9 cellular contexts compared by ENCODE assay signal in genomic region chr2:55418072-55418471, GRCh38. TPM values are rescaled to one million over a fixed set of nuclear protein-coding genes. Genes with fewer than 3 reads are reported as not detected.
DNase-seq lines count a peak whose midpoint lies in the region; ATAC-seq and TF ChIP-seq lines count a peak whose summit lies in the region.
"Had no signal": no experiment of that assay in that cellular context is flagged by ENCODE, and none has a peak within 500 bp of the region (broad histone marks: within the 10 kb centered on the region; RNA-seq: fewer than 3 reads in every experiment).

No MANE protein-coding gene starts in this region.

- H2AFZ ChIP-seq in Loucy (ENCODE audit: low read length) (no peak overlapping the region), neuron (ENCODE audit: low read depth, low read length) (peak overlapping the region; percentile 59)

- POLR2A ChIA-PET in CD4-positive, alpha-beta T cell (lab: Charles Lee) = interaction anchor here (2.5 kb wide), 1 partner anchor 101 kb away, joined by 9 read pairs; the partner anchor contains the start of gene CFAP36

- TF ChIP-seq CTCF in CD4-positive, alpha-beta T cell (IDR thresholded peaks at IDR 0.05) = no peak
- no peak for TF ChIP-seq CTCF in Loucy (conservative IDR thresholded peaks at IDR 0.05; ENCODE audit: low read length)

- H3K27me3 ChIP-seq in CD4-positive, alpha-beta T cell (ENCODE audit: control insufficient read depth, insufficient read depth, low read length) = no peaks in the 10 kb centered on the region
- no peaks in the 10 kb centered on the region for H3K27me3 ChIP-seq in Loucy (ENCODE audit: insufficient read depth, low read length, poor library complexity, severe bottlenecking)
- H3K27me3 ChIP-seq in neuron (ENCODE audit: insufficient read depth, low read length) = no peaks in the 10 kb centered on the region

- peaks cover 52% of the 10 kb centered on the region for H4K20me1 ChIP-seq in Loucy (ENCODE audit: insufficient read depth, low read length, poor library complexity, severe bottlenecking)

- H3K27me3 Mint-ChIP-seq in CD4-positive, alpha-beta T cell = no peaks in the 10 kb centered on the region
- H3K27me3 Mint-ChIP-seq in dendritic cell treated with granulocyte-macrophage colony-stimulating factor and Interleukin-4, amounts not matched to agents 40 ng/mL and 50 ng/mL, for 4 days = no peaks in the 10 kb centered on the region

- H3K9me2 ChIP-seq in Loucy (replicated peaks; ENCODE audit: low read depth, low read length) = no peaks in the 10 kb centered on the region

- no peaks in the 10 kb centered on the region for H3K9me3 ChIP-seq in CD4-positive, alpha-beta T cell (ENCODE audit: control insufficient read depth, low read length)
- H3K9me3 ChIP-seq in Loucy (ENCODE audit: insufficient read depth, low read depth, low read length) = no peaks in the 10 kb centered on the region
- H3K9me3 ChIP-seq in neuron (ENCODE audit: low read length) = no peaks in the 10 kb centered on the region

- H3K4me3 Mint-ChIP-seq in CD4-positive, alpha-beta T cell = peak overlapping the region; percentile 95
- peak overlapping the region; percentile 99 for H3K4me3 Mint-ChIP-seq in dendritic cell treated with granulocyte-macrophage colony-stimulating factor and Interleukin-4, amounts not matched to agents 40 ng/mL and 50 ng/mL, for 4 days

- H3K4me2 ChIP-seq in Loucy (ENCODE audit: low read depth, low read length, poor library complexity, severe bottlenecking) = peak overlapping the region; percentile 80

- H3K36me3 Mint-ChIP-seq in CD4-positive, alpha-beta T cell (ENCODE audit: low read depth) = peaks cover 12% of the 10 kb centered on the region
- peaks cover 48% of the 10 kb centered on the region for H3K36me3 Mint-ChIP-seq in dendritic cell treated with granulocyte-macrophage colony-stimulating factor and Interleukin-4, amounts not matched to agents 40 ng/mL and 50 ng/mL, for 4 days (ENCODE audit: low read depth)

- no peaks in the 10 kb centered on the region for H3F3A ChIP-seq in Loucy (ENCODE audit: low read depth)

- H3K27ac Mint-ChIP-seq in CD4-positive, alpha-beta T cell = peak overlapping the region; percentile 79
- H3K27ac Mint-ChIP-seq in dendritic cell treated with granulocyte-macrophage colony-stimulating factor and Interleukin-4, amounts not matched to agents 40 ng/mL and 50 ng/mL, for 4 days = peak overlapping the region; percentile 98

- H3K36me3 ChIP-seq in Loucy (ENCODE audit: insufficient read depth, low read length) (no peaks in the 10 kb centered on the region), neuron (ENCODE audit: insufficient read depth, low read length) (peaks cover 3% of the 10 kb centered on the region)

- peaks cover 44% of the 10 kb centered on the region for H3K4me1 Mint-ChIP-seq in CD4-positive, alpha-beta T cell (ENCODE audit: low read depth)
- H3K4me1 Mint-ChIP-seq in dendritic cell treated with granulocyte-macrophage colony-stimulating factor and Interleukin-4, amounts not matched to agents 40 ng/mL and 50 ng/mL, for 4 days (ENCODE audit: low read depth) = peaks cover 56% of the 10 kb centered on the region

- peak overlapping the region; percentile 84 for H3K4me3 ChIP-seq in Loucy (ENCODE audit: low read length, poor library complexity, severe bottlenecking)
- peak overlapping the region; percentile 85 for H3K4me3 ChIP-seq in neuron (ENCODE audit: low read length)

- no peak overlapping the region for H3K27ac ChIP-seq in CD4-positive, alpha-beta T cell (ENCODE audit: low read depth, low read length)

- H3K9me3 Mint-ChIP-seq in CD4-positive, alpha-beta T cell = no peaks in the 10 kb centered on the region
- no peaks in the 10 kb centered on the region for H3K9me3 Mint-ChIP-seq in dendritic cell treated with granulocyte-macrophage colony-stimulating factor and Interleukin-4, amounts not matched to agents 40 ng/mL and 50 ng/mL, for 4 days

- peaks cover 48% of the 10 kb centered on the region for H3K4me1 ChIP-seq in Loucy (ENCODE audit: insufficient read depth, low read length, poor library complexity, severe bottlenecking)
- peaks cover 9% of the 10 kb centered on the region for H3K4me1 ChIP-seq in neuron (ENCODE audit: insufficient read depth, low read length)

- intact Hi-C loops in CD4-positive, alpha-beta T cell (cut with DNase I, micrococcal nuclease) = loop anchor here in 1 of 2 experiments (5.0 to 10.0 kb wide), 7 partner anchors 151 to 1653 kb away; partner anchors contain the start of genes ACYP2, CHAC2, MTIF2 and PNPT1
- intact Hi-C loops in dendritic cell treated with granulocyte-macrophage colony-stimulating factor and Interleukin-4, amounts not matched to agents 40 ng/mL and 50 ng/mL, for 4 days (cut with micrococcal nuclease) = loop anchor here (2.0 to 10.0 kb wide), 3 partner anchors 53 to 199 kb away; partner anchors contain the start of genes CFAP36 and PPP4R3B

- CTCF ChIA-PET in CD4-positive, alpha-beta T cell (lab: Charles Lee) = no interaction called here

- DNase-seq in CD4-positive, alpha-beta T cell = no peak
- DNase-seq in DMS79 treated with DMSO at 0.1 percent for 48 hours (lab: John Stamatoyannopoulos, UW) (no peak), SIG-M5 treated with dmso at 0.1 percent for 504 hours (lab: John Stamatoyannopoulos, UW; ENCODE audit: unreplicated experiment) (no peak), nucleus accumbens (lab: John Stamatoyannopoulos, UW) (no peak)
- DNase-seq: NCI-H1436 treated with DMSO at 0.1 percent for 48 hours had no signal

- ATAC-seq in CD4-positive, alpha-beta T cell (ENCODE audit: poor library complexity) = no peak
- ATAC-seq in HG02763 (IDR thresholded peaks at IDR 0.05; ENCODE audit: unreplicated experiment) = no peak

- peaks cover 76% of the 10 kb centered on the region for H3K79me2 ChIP-seq in Loucy (ENCODE audit: insufficient read depth, low read length)

- H3K9ac ChIP-seq in Loucy (ENCODE audit: low read depth, low read length, poor library complexity, severe bottlenecking) = peak overlapping the region; percentile 89

RNA-seq across cellular contexts. Expression of gene CCDC88A, which starts 1.6 kb away (rescaled TPM):
- total RNA-seq in CD4-positive, alpha-beta T cell = 10 to 100 TPM; 11.0 to 12.9 TPM
